24 cellular contexts compared by ENCODE assay signal in the genomic region with DNA sequence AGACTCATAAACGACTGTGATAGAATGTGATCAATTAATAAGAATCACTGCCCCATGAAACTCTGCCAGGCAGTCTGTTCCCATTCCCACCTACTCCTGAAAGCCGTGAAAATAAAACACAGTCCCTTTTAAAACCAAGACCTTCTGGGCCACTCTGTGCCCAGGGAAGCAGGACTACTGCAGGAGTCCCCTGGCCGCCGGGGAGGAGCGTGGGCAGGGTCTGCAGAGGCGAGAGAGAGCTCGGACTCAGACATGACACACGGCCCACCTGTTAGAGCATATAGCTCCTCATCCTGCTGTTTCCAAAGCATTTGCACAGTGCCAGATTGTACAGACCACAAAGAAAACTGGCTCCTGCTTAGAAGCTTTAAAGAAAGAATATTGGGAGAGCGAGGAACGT.
"Had no signal": no experiment of that assay in that cellular context is flagged by ENCODE, and none has a peak within 500 bp of the region (broad histone marks: within the 10 kb centered on the region; RNA-seq: fewer than 3 reads in every experiment).

No MANE protein-coding gene starts in this region.

- H3K4me3 Mint-ChIP-seq: dendritic cell treated with granulocyte-macrophage colony-stimulating factor and Interleukin-4, amounts not matched to agents 40 ng/mL and 50 ng/mL, for 4 days; effector memory CD8-positive, alpha-beta T cell; endodermal cell had no signal

- H3K27ac ChIP-seq: colonic mucosa, coronary artery, dorsolateral prefrontal cortex, epithelial cell of prostate, esophagus muscularis mucosa, esophagus squamous epithelium, foreskin keratinocyte, gastrocnemius medialis, gastroesophageal sphincter, heart left ventricle, heart right ventricle had no signal

- H3K27me3 ChIP-seq: colonic mucosa, dorsolateral prefrontal cortex, esophagus muscularis mucosa, esophagus squamous epithelium, foreskin keratinocyte, gastroesophageal sphincter had no signal

- H3K9me3 ChIP-seq: colonic mucosa, esophagus squamous epithelium, gastrocnemius medialis had no signal

- H3K27ac Mint-ChIP-seq: dendritic cell treated with granulocyte-macrophage colony-stimulating factor and Interleukin-4, amounts not matched to agents 40 ng/mL and 50 ng/mL, for 4 days; effector memory CD8-positive, alpha-beta T cell; endodermal cell had no signal

- H3K4me1 Mint-ChIP-seq: endodermal cell had no signal

- H3K27me3 Mint-ChIP-seq: dendritic cell treated with granulocyte-macrophage colony-stimulating factor and Interleukin-4, amounts not matched to agents 40 ng/mL and 50 ng/mL, for 4 days had no signal

- DNase-seq: colonic mucosa; cortex of kidney; dermis blood vessel endothelial cell; dorsolateral prefrontal cortex; effector CD4-positive, alpha-beta T cell; effector CD8-positive, alpha-beta T cell; effector memory CD4-positive, alpha-beta T cell; effector memory CD8-positive, alpha-beta T cell; endodermal cell; erythroblast; esophagus squamous epithelium; foreskin fibroblast; foreskin keratinocyte; foreskin melanocyte; gastrocnemius medialis; glutamatergic neuron; head of caudate nucleus; heart left ventricle; heart right ventricle had no signal

- H3K9me3 Mint-ChIP-seq: dendritic cell treated with granulocyte-macrophage colony-stimulating factor and Interleukin-4, amounts not matched to agents 40 ng/mL and 50 ng/mL, for 4 days; endodermal cell had no signal

- H3K36me3 ChIP-seq: colonic mucosa, esophagus muscularis mucosa, esophagus squamous epithelium, gastrocnemius medialis, gastroesophageal sphincter, heart left ventricle, heart right ventricle had no signal

- H3K4me3 ChIP-seq: colonic mucosa, coronary artery, dorsolateral prefrontal cortex, esophagus muscularis mucosa, esophagus squamous epithelium, gastrocnemius medialis, gastroesophageal sphincter, heart left ventricle, heart right ventricle had no signal

- H3K4me1 ChIP-seq: colonic mucosa, esophagus squamous epithelium, foreskin keratinocyte, gastrocnemius medialis, gastroesophageal sphincter, heart left ventricle, heart right ventricle had no signal
